Comparison of ENCODE assay signal across 28 cellular contexts in the genomic region with DNA sequence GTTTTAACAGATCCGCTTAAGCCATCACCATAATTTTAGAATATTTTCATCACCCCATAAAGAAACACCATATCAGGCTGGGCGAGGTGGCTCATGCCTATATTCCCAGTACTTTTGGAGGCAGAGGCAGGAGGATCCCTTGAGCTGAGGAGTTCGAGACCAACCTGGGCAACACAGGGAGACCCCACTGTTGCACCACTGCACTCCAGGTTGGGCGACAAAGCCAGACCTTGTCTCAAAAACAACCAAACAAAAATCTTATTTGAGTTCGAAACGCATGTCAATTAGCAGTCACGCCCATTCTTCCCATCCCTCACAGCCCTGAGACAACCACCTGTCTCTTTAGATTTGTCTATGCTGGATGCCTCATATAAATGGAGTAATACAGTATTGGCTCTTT.
"Had no signal": no experiment of that assay in that cellular context is flagged by ENCODE, and none has a peak within 500 bp of the region (broad histone marks: within the 10 kb centered on the region; RNA-seq: fewer than 3 reads in every experiment).

No MANE protein-coding gene starts in this region.

- H3K4me3 ChIP-seq: coronary artery, heart right ventricle, lower lobe of right lung, neural progenitor cell, prostate gland, sigmoid colon, testis, tibial artery had no signal

- H3K27ac Mint-ChIP-seq: memory B cell; nephron; neural progenitor cell; stimulated activated memory B cell treated with anti-CD40 and anti-IgM and Interleukin-4, amounts not matched to agents 10 μg/mL and 1 μg/mL and 100 μg/mL, for 72 hours; type B pancreatic cell had no signal

- H3K36me3 Mint-ChIP-seq: memory B cell; neural progenitor cell; stimulated activated memory B cell treated with anti-CD40 and anti-IgM and Interleukin-4, amounts not matched to agents 10 μg/mL and 1 μg/mL and 100 μg/mL, for 72 hours; type B pancreatic cell had no signal

- ATAC-seq: foreskin keratinocyte; heart right ventricle; left colon; left ventricle myocardium superior; lower lobe of right lung; right cardiac atrium; stimulated activated memory B cell treated with anti-CD40 and anti-IgM and Interleukin-4, amounts not matched to agents 10 μg/mL and 1 μg/mL and 100 μg/mL, for 72 hours; stimulated activated naive CD8-positive, alpha-beta T cell treated with anti-CD3 and anti-CD28 coated beads, Interleukin-15, Interleukin-2, amounts not matched to agents 100 U/mL and 50 U/mL, for 24 hours had no signal

- H3K9me3 Mint-ChIP-seq: neural progenitor cell; stimulated activated memory B cell treated with anti-CD40 and anti-IgM and Interleukin-4, amounts not matched to agents 10 μg/mL and 1 μg/mL and 100 μg/mL, for 72 hours; type B pancreatic cell had no signal

- FAIRE-seq: endothelial cell of umbilical vein, islet of Langerhans had no signal

- H3K4me1 Mint-ChIP-seq: neural progenitor cell had no signal

- H3K27me3 Mint-ChIP-seq: stimulated activated memory B cell treated with anti-CD40 and anti-IgM and Interleukin-4, amounts not matched to agents 10 μg/mL and 1 μg/mL and 100 μg/mL, for 72 hours had no signal

- H3K27me3 ChIP-seq: foreskin keratinocyte, heart right ventricle, sigmoid colon, testis, tibial artery had no signal

- DNase-seq: dermis blood vessel endothelial cell; effector memory CD4-positive, alpha-beta T cell; erythroblast; foreskin keratinocyte; glutamatergic neuron; heart right ventricle; hippocampal formation; kidney glomerular epithelial cell; left colon; left ventricle myocardium superior; lower lobe of right lung; right cardiac atrium; sigmoid colon; stimulated activated CD4-positive, alpha-beta T cell treated with anti-CD3 and anti-CD28 coated beads, Interleukin-4, amount 100 ng/mL, for 4 hours; stimulated activated naive CD8-positive, alpha-beta T cell treated with anti-CD3 and anti-CD28 coated beads, Interleukin-15, Interleukin-2, amounts not matched to agents 100 U/mL and 50 U/mL, for 24 hours; substantia nigra; testis; tibial artery had no signal

- H3K9me3 ChIP-seq: lower lobe of right lung, prostate gland, sigmoid colon, testis, tibial artery had no signal

- H3K27ac ChIP-seq: coronary artery, foreskin keratinocyte, heart right ventricle, lower lobe of right lung, neural progenitor cell, parathyroid adenoma, prostate gland, sigmoid colon, testis, tibial artery had no signal

- H3K4me1 ChIP-seq: neural progenitor cell, parathyroid adenoma, prostate gland had no signal

- H3K36me3 ChIP-seq: heart right ventricle, lower lobe of right lung, neural progenitor cell, prostate gland, sigmoid colon, tibial artery had no signal

- H3K4me3 Mint-ChIP-seq: memory B cell; nephron; neural progenitor cell; stimulated activated memory B cell treated with anti-CD40 and anti-IgM and Interleukin-4, amounts not matched to agents 10 μg/mL and 1 μg/mL and 100 μg/mL, for 72 hours; type B pancreatic cell had no signal
